Comparison of ENCODE assay signal across 1 cellular context in the genomic region with DNA sequence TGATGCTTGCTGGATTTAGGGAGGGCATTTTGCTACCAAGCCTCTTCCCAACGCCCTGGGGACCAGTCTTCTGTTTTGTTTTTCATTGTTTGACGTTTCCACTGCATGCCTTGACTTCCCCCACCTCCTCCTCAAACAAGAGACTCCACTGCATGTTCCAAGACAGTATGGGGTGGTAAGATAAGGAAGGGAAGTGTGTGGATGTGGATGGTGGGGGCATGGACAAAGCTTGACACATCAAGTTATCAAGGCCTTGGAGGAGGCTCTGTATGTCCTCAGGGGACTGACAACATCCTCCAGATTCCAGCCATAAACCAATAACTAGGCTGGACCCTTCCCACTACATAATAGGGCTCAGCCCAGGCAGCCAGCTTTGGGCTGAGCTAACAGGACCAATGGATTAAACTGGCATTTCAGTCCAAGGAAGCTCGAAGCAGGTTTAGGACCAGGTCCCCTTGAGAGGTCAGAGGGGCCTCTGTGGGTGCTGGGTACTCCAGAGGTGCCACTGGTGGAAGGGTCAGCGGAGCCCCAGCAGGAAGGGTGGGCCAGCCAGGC.
TF ChIP-seq lines count a peak whose summit lies in the region.

No MANE protein-coding gene starts in this region.

TF ChIP-seq in liver, 16 proteins besides CTCF, POLR2A, EP300 and RAD21 (continued from another document):
- TF ChIP-seq, protein P1, sequence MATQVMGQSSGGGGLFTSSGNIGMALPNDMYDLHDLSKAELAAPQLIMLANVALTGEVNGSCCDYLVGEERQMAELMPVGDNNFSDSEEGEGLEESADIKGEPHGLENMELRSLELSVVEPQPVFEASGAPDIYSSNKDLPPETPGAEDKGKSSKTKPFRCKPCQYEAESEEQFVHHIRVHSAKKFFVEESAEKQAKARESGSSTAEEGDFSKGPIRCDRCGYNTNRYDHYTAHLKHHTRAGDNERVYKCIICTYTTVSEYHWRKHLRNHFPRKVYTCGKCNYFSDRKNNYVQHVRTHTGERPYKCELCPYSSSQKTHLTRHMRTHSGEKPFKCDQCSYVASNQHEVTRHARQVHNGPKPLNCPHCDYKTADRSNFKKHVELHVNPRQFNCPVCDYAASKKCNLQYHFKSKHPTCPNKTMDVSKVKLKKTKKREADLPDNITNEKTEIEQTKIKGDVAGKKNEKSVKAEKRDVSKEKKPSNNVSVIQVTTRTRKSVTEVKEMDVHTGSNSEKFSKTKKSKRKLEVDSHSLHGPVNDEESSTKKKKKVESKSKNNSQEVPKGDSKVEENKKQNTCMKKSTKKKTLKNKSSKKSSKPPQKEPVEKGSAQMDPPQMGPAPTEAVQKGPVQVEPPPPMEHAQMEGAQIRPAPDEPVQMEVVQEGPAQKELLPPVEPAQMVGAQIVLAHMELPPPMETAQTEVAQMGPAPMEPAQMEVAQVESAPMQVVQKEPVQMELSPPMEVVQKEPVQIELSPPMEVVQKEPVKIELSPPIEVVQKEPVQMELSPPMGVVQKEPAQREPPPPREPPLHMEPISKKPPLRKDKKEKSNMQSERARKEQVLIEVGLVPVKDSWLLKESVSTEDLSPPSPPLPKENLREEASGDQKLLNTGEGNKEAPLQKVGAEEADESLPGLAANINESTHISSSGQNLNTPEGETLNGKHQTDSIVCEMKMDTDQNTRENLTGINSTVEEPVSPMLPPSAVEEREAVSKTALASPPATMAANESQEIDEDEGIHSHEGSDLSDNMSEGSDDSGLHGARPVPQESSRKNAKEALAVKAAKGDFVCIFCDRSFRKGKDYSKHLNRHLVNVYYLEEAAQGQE (IDR thresholded peaks at IDR 0.05) = no peak
- TF ChIP-seq, protein P2, sequence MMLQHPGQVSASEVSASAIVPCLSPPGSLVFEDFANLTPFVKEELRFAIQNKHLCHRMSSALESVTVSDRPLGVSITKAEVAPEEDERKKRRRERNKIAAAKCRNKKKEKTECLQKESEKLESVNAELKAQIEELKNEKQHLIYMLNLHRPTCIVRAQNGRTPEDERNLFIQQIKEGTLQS (IDR thresholded peaks at IDR 0.05) = no peak
- TF ChIP-seq YY1 (IDR thresholded peaks at IDR 0.05) = no peak
- TF ChIP-seq FOXA2 (IDR thresholded peaks at IDR 0.05) = no peak
- TF ChIP-seq, protein P3, sequence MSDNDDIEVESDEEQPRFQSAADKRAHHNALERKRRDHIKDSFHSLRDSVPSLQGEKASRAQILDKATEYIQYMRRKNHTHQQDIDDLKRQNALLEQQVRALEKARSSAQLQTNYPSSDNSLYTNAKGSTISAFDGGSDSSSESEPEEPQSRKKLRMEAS (IDR thresholded peaks at IDR 0.05) = no peak
- no peak for TF ChIP-seq GABPA (IDR thresholded peaks at IDR 0.05 in 1 of 2, conservative IDR thresholded peaks at IDR 0.05 in 1 of 2)
- no peak for TF ChIP-seq EGR1 (IDR thresholded peaks at IDR 0.05; ENCODE audit: low read depth in 2 of 2)
- TF ChIP-seq, protein P4, sequence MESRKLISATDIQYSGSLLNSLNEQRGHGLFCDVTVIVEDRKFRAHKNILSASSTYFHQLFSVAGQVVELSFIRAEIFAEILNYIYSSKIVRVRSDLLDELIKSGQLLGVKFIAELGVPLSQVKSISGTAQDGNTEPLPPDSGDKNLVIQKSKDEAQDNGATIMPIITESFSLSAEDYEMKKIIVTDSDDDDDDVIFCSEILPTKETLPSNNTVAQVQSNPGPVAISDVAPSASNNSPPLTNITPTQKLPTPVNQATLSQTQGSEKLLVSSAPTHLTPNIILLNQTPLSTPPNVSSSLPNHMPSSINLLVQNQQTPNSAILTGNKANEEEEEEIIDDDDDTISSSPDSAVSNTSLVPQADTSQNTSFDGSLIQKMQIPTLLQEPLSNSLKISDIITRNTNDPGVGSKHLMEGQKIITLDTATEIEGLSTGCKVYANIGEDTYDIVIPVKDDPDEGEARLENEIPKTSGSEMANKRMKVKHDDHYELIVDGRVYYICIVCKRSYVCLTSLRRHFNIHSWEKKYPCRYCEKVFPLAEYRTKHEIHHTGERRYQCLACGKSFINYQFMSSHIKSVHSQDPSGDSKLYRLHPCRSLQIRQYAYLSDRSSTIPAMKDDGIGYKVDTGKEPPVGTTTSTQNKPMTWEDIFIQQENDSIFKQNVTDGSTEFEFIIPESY (IDR thresholded peaks at IDR 0.05) = no peak
- no peak for TF ChIP-seq HNF4G (IDR thresholded peaks at IDR 0.05)
- TF ChIP-seq JUND (IDR thresholded peaks at IDR 0.05) = no peak
TF ChIP-seq in liver: peak in this region for 0.
